In genomic region chr20:49786671-49787370, GRCh38 we compare ENCODE assay signal across 1 cellular context.
TF ChIP-seq lines count a peak whose summit lies in the region.

No MANE protein-coding gene starts in this region.

TF ChIP-seq in HCT116, 20 proteins besides CTCF, POLR2A, EP300 and RAD21 (continued from another document):
- TF ChIP-seq REST (IDR thresholded peaks at IDR 0.05; ENCODE audit: low read depth) (no peak), JUND (IDR thresholded peaks at IDR 0.05) (no peak), MAX (IDR thresholded peaks at IDR 0.05) (no peak), SP1 (IDR thresholded peaks at IDR 0.05; ENCODE audit: low read depth) (no peak)
